ENCODE assay signal across 13 cellular contexts in genomic region chr9:91130796-91131318, GRCh38.
A peak's percentile ranks its signal among the peaks of the same experiment; 100 is the strongest.
DNase-seq lines count a peak whose midpoint lies in the region; ATAC-seq and TF ChIP-seq lines count a peak whose summit lies in the region.
"Had no signal": no experiment of that assay in that cellular context is flagged by ENCODE, and none has a peak within 500 bp of the region (broad histone marks: within the 10 kb centered on the region; RNA-seq: fewer than 3 reads in every experiment).

No MANE protein-coding gene starts in this region.

- no peak for DNase-seq in activated T-cell treated with anti-CD3 and anti-CD28 coated beads, Interleukin-2, amount 50 U/mL, for 24 hours
- DNase-seq in activated T-cell treated with anti-CD3 and anti-CD28 coated beads for 4 hours (no peak), esophagus squamous epithelium (lab: John Stamatoyannopoulos, UW) (no peak), DMS114 treated with DMSO at 0.1 percent for 48 hours (lab: John Stamatoyannopoulos, UW; ENCODE audit: unreplicated experiment) (no peak), GF-D8 (lab: John Stamatoyannopoulos, UW) (no peak)
- no peak for DNase-seq in activated CD8-positive, alpha-beta T cell treated with anti-CD3 and anti-CD28 coated beads, Interleukin-2, amount 10 ng/mL, durations not matched to agents 7 days and 5 days
- DNase-seq in stimulated activated naive CD8-positive, alpha-beta T cell treated with anti-CD3 and anti-CD28 coated beads, Interleukin-15, amount 100 ng/mL, for 72 hours: no peak
- DNase-seq in stimulated activated CD4-positive, alpha-beta T cell treated with anti-CD3 and anti-CD28 coated beads, Interleukin-4, amount 100 ng/mL, for 1 hour: no peak
- DNase-seq: ACHN, KG1, NCI-H524, right lobe of liver had no signal

- H3K27ac ChIP-seq in esophagus squamous epithelium: peak overlapping the region in 3 of 4 donors; percentile 57 to 82 (median 76)
- H3K27ac ChIP-seq: adrenal gland, right lobe of liver had no signal

- H3K27ac Mint-ChIP-seq in activated T-cell treated with anti-CD3 and anti-CD28 coated beads, Interleukin-2, amount 50 U/mL, for 24 hours: peak overlapping the region; percentile 95
- H3K27ac Mint-ChIP-seq in activated CD8-positive, alpha-beta T cell treated with anti-CD3 and anti-CD28 coated beads, Interleukin-2, amount 10 ng/mL, durations not matched to agents 7 days and 5 days: peak overlapping the region; percentile 88
- H3K27ac Mint-ChIP-seq in stimulated activated naive CD8-positive, alpha-beta T cell treated with anti-CD3 and anti-CD28 coated beads, Interleukin-15, amount 100 ng/mL, for 72 hours: peak overlapping the region; percentile 98 to 99

- POLR2A ChIA-PET in activated CD8-positive, alpha-beta T cell treated with anti-CD3 and anti-CD28 coated beads, Interleukin-2, amount 10 ng/mL, durations not matched to agents 7 days and 5 days (lab: Charles Lee): interaction anchor here (1.0 to 2.6 kb wide), 10 partner anchors 16 to 293 kb away, joined by 4 to 28 read pairs (median 6); partner anchors contain the start of gene NFIL3

- TF ChIP-seq CTCF in esophagus squamous epithelium (IDR thresholded peaks at IDR 0.05): no peak

- peaks cover 3 to 25% (median 9%) of the 10 kb centered on the region in 3 donors for H3K4me1 ChIP-seq in esophagus squamous epithelium
- H3K4me1 ChIP-seq: right lobe of liver had no signal

- H3K4me3 ChIP-seq in esophagus squamous epithelium: no peak overlapping the region
- H3K4me3 ChIP-seq: adrenal gland, right lobe of liver had no signal

- peaks cover 40% of the 10 kb centered on the region for H3K4me1 Mint-ChIP-seq in activated T-cell treated with anti-CD3 and anti-CD28 coated beads, Interleukin-2, amount 50 U/mL, for 24 hours (ENCODE audit: low read depth)
- H3K4me1 Mint-ChIP-seq in activated CD8-positive, alpha-beta T cell treated with anti-CD3 and anti-CD28 coated beads, Interleukin-2, amount 10 ng/mL, durations not matched to agents 7 days and 5 days (ENCODE audit: low read depth): peaks cover 41% of the 10 kb centered on the region
- peaks cover 28% of the 10 kb centered on the region for H3K4me1 Mint-ChIP-seq in stimulated activated naive CD8-positive, alpha-beta T cell treated with anti-CD3 and anti-CD28 coated beads, Interleukin-15, amount 100 ng/mL, for 72 hours

- H3K9me3 Mint-ChIP-seq in activated T-cell treated with anti-CD3 and anti-CD28 coated beads, Interleukin-2, amount 50 U/mL, for 24 hours: peaks cover 3% of the 10 kb centered on the region
- H3K9me3 Mint-ChIP-seq in activated CD8-positive, alpha-beta T cell treated with anti-CD3 and anti-CD28 coated beads, Interleukin-2, amount 10 ng/mL, durations not matched to agents 7 days and 5 days (ENCODE audit: insufficient read depth): peaks cover 20% of the 10 kb centered on the region
- H3K9me3 Mint-ChIP-seq in stimulated activated naive CD8-positive, alpha-beta T cell treated with anti-CD3 and anti-CD28 coated beads, Interleukin-15, amount 100 ng/mL, for 72 hours: peaks cover 0 to 8% of the 10 kb centered on the region in 2 donors

- WGBS in esophagus squamous epithelium, 2 donors: 78 to 83% methylated on average over 2 of the region's 2 CpGs

- H3K9me3 ChIP-seq in esophagus squamous epithelium: no peaks in the 10 kb centered on the region
- H3K9me3 ChIP-seq: adrenal gland, right lobe of liver had no signal

- no peaks in the 10 kb centered on the region for H3K27me3 ChIP-seq in esophagus squamous epithelium
- H3K27me3 ChIP-seq: adrenal gland, right lobe of liver had no signal

- intact Hi-C loops in esophagus squamous epithelium (cut with DNase I): no loop called here

- CTCF ChIA-PET in activated CD8-positive, alpha-beta T cell treated with anti-CD3 and anti-CD28 coated beads, Interleukin-2, amount 10 ng/mL, durations not matched to agents 7 days and 5 days (lab: Charles Lee): interaction anchor here (0.8 to 3.3 kb wide), 11 partner anchors 11 to 215 kb away, joined by 3 to 23 read pairs (median 5); no protein-coding TSS in a partner anchor

- no peaks in the 10 kb centered on the region for H3K36me3 ChIP-seq in esophagus squamous epithelium
- H3K36me3 ChIP-seq: adrenal gland, right lobe of liver had no signal

- peak overlapping the region; percentile 38 for H3K4me3 Mint-ChIP-seq in activated T-cell treated with anti-CD3 and anti-CD28 coated beads, Interleukin-2, amount 50 U/mL, for 24 hours
- H3K4me3 Mint-ChIP-seq in activated CD8-positive, alpha-beta T cell treated with anti-CD3 and anti-CD28 coated beads, Interleukin-2, amount 10 ng/mL, durations not matched to agents 7 days and 5 days: peak overlapping the region; percentile 26
- H3K4me3 Mint-ChIP-seq in stimulated activated naive CD8-positive, alpha-beta T cell treated with anti-CD3 and anti-CD28 coated beads, Interleukin-15, amount 100 ng/mL, for 72 hours: peak overlapping the region; percentile 3 to 69

- H3K36me3 Mint-ChIP-seq in activated T-cell treated with anti-CD3 and anti-CD28 coated beads, Interleukin-2, amount 50 U/mL, for 24 hours (ENCODE audit: low read depth): no peaks in the 10 kb centered on the region
- H3K36me3 Mint-ChIP-seq in activated CD8-positive, alpha-beta T cell treated with anti-CD3 and anti-CD28 coated beads, Interleukin-2, amount 10 ng/mL, durations not matched to agents 7 days and 5 days (ENCODE audit: low read depth): peaks cover 64% of the 10 kb centered on the region

- H3K27me3 Mint-ChIP-seq in activated T-cell treated with anti-CD3 and anti-CD28 coated beads, Interleukin-2, amount 50 U/mL, for 24 hours: no peaks in the 10 kb centered on the region
- H3K27me3 Mint-ChIP-seq in activated CD8-positive, alpha-beta T cell treated with anti-CD3 and anti-CD28 coated beads, Interleukin-2, amount 10 ng/mL, durations not matched to agents 7 days and 5 days (ENCODE audit: low read depth): no peaks in the 10 kb centered on the region
- no peaks in the 10 kb centered on the region for H3K27me3 Mint-ChIP-seq in stimulated activated naive CD8-positive, alpha-beta T cell treated with anti-CD3 and anti-CD28 coated beads, Interleukin-15, amount 100 ng/mL, for 72 hours

- no peak for ATAC-seq in activated CD8-positive, alpha-beta T cell treated with anti-CD3 and anti-CD28 coated beads, Interleukin-2, amount 10 ng/mL, durations not matched to agents 7 days and 5 days
- no peak for ATAC-seq in stimulated activated naive CD8-positive, alpha-beta T cell treated with anti-CD3 and anti-CD28 coated beads, Interleukin-15, amount 100 ng/mL, for 72 hours

- no peak for TF ChIP-seq POLR2A in esophagus squamous epithelium (IDR thresholded peaks at IDR 0.05)
